22 cellular contexts compared by ENCODE assay signal in genomic region chr3:174408310-174408709, GRCh38.
DNase-seq lines count a peak whose midpoint lies in the region; ATAC-seq and TF ChIP-seq lines count a peak whose summit lies in the region.
"Had no signal": no experiment of that assay in that cellular context is flagged by ENCODE, and none has a peak within 500 bp of the region (broad histone marks: within the 10 kb centered on the region; RNA-seq: fewer than 3 reads in every experiment).

No MANE protein-coding gene starts in this region.

- peak overlapping the region; percentile 21; the same call in 1 of the 3 replicates for H2BK15ac ChIP-seq in IMR-90 (ENCODE audit: low read depth, low read length)

- H3K9me1 ChIP-seq in IMR-90 (ENCODE audit: insufficient read depth, low read length) = no peaks in the 10 kb centered on the region

- no peak overlapping the region for H3K14ac ChIP-seq in IMR-90 (replicated peaks; ENCODE audit: low read depth, low read length)

- no peaks in the 10 kb centered on the region for H3K9me3 ChIP-seq in IMR-90 (ENCODE audit: control insufficient read depth, insufficient read depth, low read length)
- H3K9me3 ChIP-seq: body of pancreas, esophagus muscularis mucosa, left lung, vagina had no signal

- no peak overlapping the region for H2BK20ac ChIP-seq in IMR-90 (ENCODE audit: low read depth, low read length)

- H3K23ac ChIP-seq in IMR-90 (ENCODE audit: low read depth, low read length) = no peak overlapping the region

- 100% methylated on average over 5 of the region's 14 CpGs; no CpG with 5 or more reads in 1 of the 2 experiments for WGBS in IMR-90 (ENCODE audit: extremely low coverage in 2 of 2, insufficient read length in 1 of 2), 2 experiments

- POLR2A ChIA-PET in IMR-90 (lab: Charles Lee; ENCODE audit: unreplicated experiment) = no interaction called here

- H3K4me1 Mint-ChIP-seq in endothelial cell (ENCODE audit: unreplicated experiment) = peaks cover 3% of the 10 kb centered on the region
- H3K4me1 Mint-ChIP-seq: activated CD4-positive, alpha-beta T cell treated with anti-CD3 and anti-CD28 coated beads for 36 hours had no signal

- no peak overlapping the region for H3K27ac Mint-ChIP-seq in endothelial cell (ENCODE audit: unreplicated experiment)
- H3K27ac Mint-ChIP-seq: activated CD4-positive, alpha-beta T cell treated with anti-CD3 and anti-CD28 coated beads for 36 hours had no signal

- H3K27me3 Mint-ChIP-seq in endothelial cell (ENCODE audit: unreplicated experiment) = no peaks in the 10 kb centered on the region
- H3K27me3 Mint-ChIP-seq: activated CD4-positive, alpha-beta T cell treated with anti-CD3 and anti-CD28 coated beads for 36 hours had no signal

- no peak for TF ChIP-seq POLR2A in IMR-90 (IDR thresholded peaks at IDR 0.05; ENCODE audit: low read depth, low read length)

- no peaks in the 10 kb centered on the region for H3K27me3 ChIP-seq in IMR-90 (ENCODE audit: control insufficient read depth, insufficient read depth, low read length)
- H3K27me3 ChIP-seq: body of pancreas, dorsolateral prefrontal cortex, esophagus muscularis mucosa, left lung, vagina had no signal

- H2AK5ac ChIP-seq in IMR-90 (ENCODE audit: low read depth, low read length) = no peak overlapping the region

- H3K4me3 Mint-ChIP-seq in endothelial cell (ENCODE audit: unreplicated experiment) = no peak overlapping the region
- H3K4me3 Mint-ChIP-seq: activated CD4-positive, alpha-beta T cell treated with anti-CD3 and anti-CD28 coated beads for 36 hours had no signal

- TF ChIP-seq CTCF in IMR-90 (conservative IDR thresholded peaks at IDR 0.05; ENCODE audit: low read depth, low read length) (no peak), choroid plexus epithelial cell (conservative IDR thresholded peaks at IDR 0.05; ENCODE audit: low read depth, low read length) (no peak), endothelial cell (IDR thresholded peaks at IDR 0.05; ENCODE audit: unreplicated experiment) (no peak), GM13976 (IDR thresholded peaks at IDR 0.05; ENCODE audit: borderline replicate concordance, control extremely low read depth, extremely low read depth, insufficient read depth, missing control alignments) (no peak)

- ATAC-seq in IMR-90 (ENCODE audit: low read depth) = peak; percentile 51; the same call in 1 of the 2 replicates
- ATAC-seq: activated CD4-positive, alpha-beta T cell treated with anti-CD3 and anti-CD28 coated beads for 36 hours; body of pancreas; left lung; right cardiac atrium had no signal

- H3K36me3 Mint-ChIP-seq in endothelial cell (ENCODE audit: low read depth, unreplicated experiment) = no peaks in the 10 kb centered on the region

- H4K91ac ChIP-seq in IMR-90 (ENCODE audit: insufficient read depth, low read depth, low read length) = no peak overlapping the region

- no peak overlapping the region for H4K8ac ChIP-seq in IMR-90 (ENCODE audit: low read depth in 2 of 2, low read length in 2 of 2)

- no peaks in the 10 kb centered on the region for H4K20me1 ChIP-seq in IMR-90 (ENCODE audit: insufficient read depth, low read length)

- no peak overlapping the region for H2BK5ac ChIP-seq in IMR-90 (ENCODE audit: low read depth, low read length, poor library complexity, severe bottlenecking)

- no peak overlapping the region for H3K56ac ChIP-seq in IMR-90 (ENCODE audit: extremely low read depth, insufficient read depth, low read length)

- H3K36me3 ChIP-seq in IMR-90 (ENCODE audit: control insufficient read depth, insufficient read depth, low read length) = no peaks in the 10 kb centered on the region
- H3K36me3 ChIP-seq: esophagus muscularis mucosa, left lung, vagina had no signal

- no TSS peak for BruUV-seq in IMR-90 (replicated peaks; lab: Mats Ljungman, UMichigan)

- no peak for TF ChIP-seq RAD21 in IMR-90 (IDR thresholded peaks at IDR 0.05; ENCODE audit: low read length)

- no peaks in the 10 kb centered on the region for H3K79me1 ChIP-seq in IMR-90 (ENCODE audit: low read depth in 1 of 2, low read length in 2 of 2)

- no peaks in the 10 kb centered on the region for H3K9me3 Mint-ChIP-seq in endothelial cell (ENCODE audit: unreplicated experiment)

- in situ Hi-C loops in IMR-90 (cut with MboI; ENCODE audit: low sequenced_read_pairs) (loop anchor here (25.0 kb wide), 1 partner anchor 821 kb away; no protein-coding TSS in a partner anchor), GM13976 (cut with MboI; ENCODE audit: low sequenced_read_pairs, unreplicated experiment) (no loop called here)

- no peak overlapping the region for H3K27ac ChIP-seq in IMR-90 (ENCODE audit: insufficient read depth, low read length)
- H3K27ac ChIP-seq: body of pancreas, dorsolateral prefrontal cortex, esophagus muscularis mucosa, left lung, vagina had no signal

- no peak overlapping the region for H3K18ac ChIP-seq in IMR-90 (ENCODE audit: low read depth, low read length)

- H4K5ac ChIP-seq in IMR-90 (ENCODE audit: low read depth, low read length) = no peak overlapping the region

- H3K4me1 ChIP-seq in IMR-90 (ENCODE audit: control insufficient read depth, insufficient read depth, low read length) = 0 out of 2 replicates have a peak, but pooled peaks cover 2% of the 10 kb centered on the region
- H3K4me1 ChIP-seq: body of pancreas, esophagus muscularis mucosa, left lung, vagina had no signal

- H3K4ac ChIP-seq in IMR-90 (ENCODE audit: low read depth, low read length) = no peak overlapping the region

- H3K4me3 ChIP-seq in IMR-90 (ENCODE audit: insufficient read depth, low read depth, low read length) (no peak overlapping the region), choroid plexus epithelial cell (ENCODE audit: low read depth, low read length) (no peak overlapping the region)
- H3K4me3 ChIP-seq: body of pancreas, dorsolateral prefrontal cortex, esophagus muscularis mucosa, left lung, vagina had no signal

- intact Hi-C loops in IMR-90 (cut with micrococcal nuclease) = no loop called here

- no peak overlapping the region for H3K4me2 ChIP-seq in IMR-90 (ENCODE audit: low read depth, low read length)

- no peak overlapping the region for H3K9ac ChIP-seq in IMR-90 (ENCODE audit: low read depth, low read length)

- H2AFZ ChIP-seq in IMR-90 (replicated peaks; ENCODE audit: low read length, poor library complexity) = no peak overlapping the region

- H2BK120ac ChIP-seq in IMR-90 (ENCODE audit: low read depth, low read length) = no peak overlapping the region

- CTCF ChIA-PET in IMR-90 (lab: Yijun Ruan, JAX) = interaction anchor here (0.9 to 1.6 kb wide), 3 partner anchors 11 to 720 kb away, joined by 3 to 4 read pairs (median 3); no protein-coding TSS in a partner anchor

- H2AK9ac ChIP-seq in IMR-90 (replicated peaks; ENCODE audit: low read depth, low read length, poor library complexity) = no peak overlapping the region

- dilution Hi-C loops in IMR-90 (cut with HindIII; ENCODE audit: low sequenced_read_pairs, unreplicated experiment) = no loop called here

- DNase-seq in AG08395 (ENCODE audit: low spot score) = peak; percentile 64
- peak; percentile 58 for DNase-seq in IMR-90
- peak; percentile 53 for DNase-seq in choroid plexus epithelial cell (ENCODE audit: low read depth)
- peak; percentile 83 for DNase-seq in islet precursor cell
- no peak for DNase-seq in endothelial cell (ENCODE audit: low spot score)
- DNase-seq in GM13976 (ENCODE audit: low spot score) = no peak
- no peak for DNase-seq in DMS153 (lab: John Stamatoyannopoulos, UW)
- no peak for DNase-seq in amniotic stem cell (lab: John Stamatoyannopoulos, UW)
- DNase-seq: activated CD4-positive, alpha-beta T cell treated with anti-CD3 and anti-CD28 coated beads for 36 hours; activated CD8-positive, alpha-beta memory T cell treated with anti-CD3 and anti-CD28 coated beads, Interleukin-2, amount 50 U/mL, for 4 hours; body of pancreas; COR-L47; dorsolateral prefrontal cortex; GDM1; left lung; NCI-H69; OCI-M1; right cardiac atrium; stimulated activated CD4-positive, alpha-beta T cell treated with anti-CD3 and anti-CD28 coated beads, Interleukin-1b, Interleukin-23, amount 100 ng/mL, for 48 hours; T-helper 9 cell had no signal

TF ChIP-seq in IMR-90, 13 proteins besides CTCF, POLR2A, EP300 and RAD21:
- TF ChIP-seq MXI1 (IDR thresholded peaks at IDR 0.05; ENCODE audit: borderline replicate concordance, low read depth, low read length) (no peak), RCOR1 (IDR thresholded peaks at IDR 0.05; ENCODE audit: insufficient replicate concordance, low read length) (no peak), MAFK (IDR thresholded peaks at IDR 0.05; ENCODE audit: low read depth, low read length) (no peak), CHD1 (IDR thresholded peaks at IDR 0.05; ENCODE audit: low read depth, low read length) (no peak), MAZ (IDR thresholded peaks at IDR 0.05; ENCODE audit: borderline replicate concordance, low read depth, low read length) (no peak), RFX5 (IDR thresholded peaks at IDR 0.05; ENCODE audit: low read depth, low read length) (no peak), USF2 (IDR thresholded peaks at IDR 0.05; ENCODE audit: low read depth, low read length) (no peak), FOS (IDR thresholded peaks at IDR 0.05; ENCODE audit: low read depth, low read length) (no peak), SMC3 (IDR thresholded peaks at IDR 0.05; ENCODE audit: low read depth, low read length) (no peak), ELK1 (IDR thresholded peaks at IDR 0.05; ENCODE audit: borderline replicate concordance, low read depth, low read length) (no peak), CEBPB (IDR thresholded peaks at IDR 0.05; ENCODE audit: low read depth, low read length) (no peak), NFE2L2 (IDR thresholded peaks at IDR 0.05; ENCODE audit: low read depth, low read length) (no peak), BHLHE40 (IDR thresholded peaks at IDR 0.05; ENCODE audit: low read depth, low read length) (no peak)

Comparison
In these comparisons a context has a peak if more than half of its experiments do, and no peak if none do; other contexts are left out.
1. DNase-seq: peak in AG08395 (single experiment), IMR-90 (single experiment), choroid plexus epithelial cell (single experiment) and islet precursor cell (single experiment); none in endothelial cell (single experiment), GM13976 (single experiment), DMS153 (single experiment) and amniotic stem cell (single experiment).